Comparison of ENCODE assay signal across 8 cellular contexts in the genomic region with DNA sequence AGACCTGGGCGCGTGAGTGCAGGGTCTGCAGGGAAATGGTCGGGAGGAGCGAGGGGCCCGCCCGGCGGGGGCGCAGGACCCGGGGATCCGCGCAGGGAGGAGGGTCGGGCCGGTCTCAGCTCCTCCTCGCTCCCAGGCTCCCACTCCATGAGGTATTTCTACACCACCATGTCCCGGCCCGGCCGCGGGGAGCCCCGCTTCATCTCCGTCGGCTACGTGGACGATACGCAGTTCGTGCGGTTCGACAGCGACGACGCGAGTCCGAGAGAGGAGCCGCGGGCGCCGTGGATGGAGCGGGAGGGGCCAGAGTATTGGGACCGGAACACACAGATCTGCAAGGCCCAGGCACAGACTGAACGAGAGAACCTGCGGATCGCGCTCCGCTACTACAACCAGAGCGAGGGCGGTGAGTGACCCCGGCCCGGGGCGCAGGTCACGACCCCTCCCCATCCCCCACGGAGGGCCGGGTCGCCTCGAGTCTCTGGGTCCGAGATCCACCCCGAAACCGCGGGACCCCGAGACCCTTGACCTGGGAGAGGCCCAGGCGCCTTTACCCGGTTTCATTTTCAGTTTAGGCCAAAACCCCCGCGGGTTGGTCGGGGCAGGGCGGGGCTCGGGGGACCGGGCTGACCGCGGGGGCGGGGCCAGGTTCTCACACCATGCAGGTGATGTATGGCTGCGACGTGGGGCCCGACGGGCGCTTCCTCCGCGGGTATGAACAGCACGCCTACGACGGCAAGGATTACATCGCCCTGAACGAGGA. TPM values are rescaled to one million over a fixed set of nuclear protein-coding genes. Genes with fewer than 3 reads are reported as not detected.
DNase-seq lines count a peak whose midpoint lies in the region; FAIRE-seq and TF ChIP-seq lines count a peak whose summit lies in the region.

No MANE protein-coding gene starts in this region.

- no peak overlapping the region for H3K27ac ChIP-seq in HEK293 (ENCODE audit: extremely low read depth, low read depth, low read length)

- POLR2A ChIA-PET in HEK293 (lab: Yijun Ruan, JAX), result no interaction called here

- H3K27ac Mint-ChIP-seq in activated T-helper 1 cell treated with anti-CD3 and anti-CD28 coated beads, Interleukin-12 subunit alpha, Interleukin-12 subunit beta, Interleukin-2, Interleukin-4 antibody, amounts not matched to agents 30 ng/mL and 10 ng/mL and 1 ng/mL, durations not matched to agents 14 hours and 24 hours and 36 hours, result peak overlapping the region; percentile 93
- H3K27ac Mint-ChIP-seq in nephron, result no peak overlapping the region
- H3K27ac Mint-ChIP-seq in stimulated activated naive CD8-positive, alpha-beta T cell treated with anti-CD3 and anti-CD28 coated beads, Interleukin-15, Interleukin-2, amounts not matched to agents 100 ng/mL and 50 ng/mL, for 24 hours, result peak overlapping the region; percentile 74

- H3K4me1 Mint-ChIP-seq in activated T-helper 1 cell treated with anti-CD3 and anti-CD28 coated beads, Interleukin-12 subunit alpha, Interleukin-12 subunit beta, Interleukin-2, Interleukin-4 antibody, amounts not matched to agents 30 ng/mL and 10 ng/mL and 1 ng/mL, durations not matched to agents 14 hours and 24 hours and 36 hours (ENCODE audit: low read depth), result peaks cover 17% of the 10 kb centered on the region
- H3K4me1 Mint-ChIP-seq in nephron, result peaks cover 7% of the 10 kb centered on the region
- peaks cover 20% of the 10 kb centered on the region for H3K4me1 Mint-ChIP-seq in stimulated activated naive CD8-positive, alpha-beta T cell treated with anti-CD3 and anti-CD28 coated beads, Interleukin-15, Interleukin-2, amounts not matched to agents 100 ng/mL and 50 ng/mL, for 24 hours (ENCODE audit: low read depth)

- H3K36me3 ChIP-seq in HEK293 (ENCODE audit: control insufficient read depth in 2 of 2, insufficient read depth in 1 of 2, low read length in 2 of 2), result no peaks in the 10 kb centered on the region

- FAIRE-seq in D721Med (lab: Jason Lieb, UNC), result no peak

- TF ChIP-seq CTCF in GM13976 (IDR thresholded peaks at IDR 0.05; ENCODE audit: borderline replicate concordance, control extremely low read depth, extremely low read depth, insufficient read depth, missing control alignments), result no peak
- TF ChIP-seq CTCF in HEK293 (tag by site-specific recombination; IDR thresholded peaks at IDR 0.05), result no peak
- TF ChIP-seq CTCF in nephron (IDR thresholded peaks at IDR 0.05; ENCODE audit: unreplicated experiment in 3 of 3), result no peak
- TF ChIP-seq CTCF in D721Med (IDR thresholded peaks at IDR 0.05; ENCODE audit: insufficient read depth, missing control alignments), result no peak

- no peaks in the 10 kb centered on the region for H3K4me1 ChIP-seq in HEK293 (ENCODE audit: control insufficient read depth, insufficient read depth, low read length)

- peaks cover 10% of the 10 kb centered on the region for H3K27me3 Mint-ChIP-seq in activated T-helper 1 cell treated with anti-CD3 and anti-CD28 coated beads, Interleukin-12 subunit alpha, Interleukin-12 subunit beta, Interleukin-2, Interleukin-4 antibody, amounts not matched to agents 30 ng/mL and 10 ng/mL and 1 ng/mL, durations not matched to agents 14 hours and 24 hours and 36 hours (ENCODE audit: insufficient read depth)
- peaks cover 85% of the 10 kb centered on the region for H3K27me3 Mint-ChIP-seq in nephron (ENCODE audit: low read depth)
- no peaks in the 10 kb centered on the region for H3K27me3 Mint-ChIP-seq in stimulated activated naive CD8-positive, alpha-beta T cell treated with anti-CD3 and anti-CD28 coated beads, Interleukin-15, Interleukin-2, amounts not matched to agents 100 ng/mL and 50 ng/mL, for 24 hours

- H3K4me3 Mint-ChIP-seq in activated T-helper 1 cell treated with anti-CD3 and anti-CD28 coated beads, Interleukin-12 subunit alpha, Interleukin-12 subunit beta, Interleukin-2, Interleukin-4 antibody, amounts not matched to agents 30 ng/mL and 10 ng/mL and 1 ng/mL, durations not matched to agents 14 hours and 24 hours and 36 hours, result peak overlapping the region; percentile 87
- peak overlapping the region; percentile 77 to 81 (median 79) for H3K4me3 Mint-ChIP-seq in nephron
- peak overlapping the region; percentile 86 for H3K4me3 Mint-ChIP-seq in stimulated activated naive CD8-positive, alpha-beta T cell treated with anti-CD3 and anti-CD28 coated beads, Interleukin-15, Interleukin-2, amounts not matched to agents 100 ng/mL and 50 ng/mL, for 24 hours

- peaks cover 20% of the 10 kb centered on the region for H3K36me3 Mint-ChIP-seq in activated T-helper 1 cell treated with anti-CD3 and anti-CD28 coated beads, Interleukin-12 subunit alpha, Interleukin-12 subunit beta, Interleukin-2, Interleukin-4 antibody, amounts not matched to agents 30 ng/mL and 10 ng/mL and 1 ng/mL, durations not matched to agents 14 hours and 24 hours and 36 hours (ENCODE audit: low read depth)
- no peaks in the 10 kb centered on the region for H3K36me3 Mint-ChIP-seq in nephron (ENCODE audit: low read depth)
- peaks cover 11% of the 10 kb centered on the region for H3K36me3 Mint-ChIP-seq in stimulated activated naive CD8-positive, alpha-beta T cell treated with anti-CD3 and anti-CD28 coated beads, Interleukin-15, Interleukin-2, amounts not matched to agents 100 ng/mL and 50 ng/mL, for 24 hours (ENCODE audit: low read depth)

- intact Hi-C loops in activated T-helper 1 cell treated with anti-CD3 and anti-CD28 coated beads, Interleukin-12 subunit alpha, Interleukin-12 subunit beta, Interleukin-2, Interleukin-4 antibody, amounts not matched to agents 30 ng/mL and 10 ng/mL and 1 ng/mL, durations not matched to agents 14 hours and 24 hours and 36 hours (cut with micrococcal nuclease), result loop anchor here (1.0 to 5.0 kb wide), 6 partner anchors 37 to 1469 kb away; a partner anchor contains a TSS

- DNase-seq in GM13976 (ENCODE audit: low spot score) (peak; percentile 87), NCI-H748 treated with DMSO at 0.1 percent for 48 hours (lab: John Stamatoyannopoulos, UW) (peak; percentile 40), fibroblast of peridontal ligament (ENCODE audit: extremely low read depth) (peak; percentile 56), D721Med (ENCODE audit: insufficient read length, low spot score) (no peak)
- DNase-seq in activated T-helper 1 cell treated with anti-CD3 and anti-CD28 coated beads, Interleukin-12 subunit alpha, Interleukin-12 subunit beta, Interleukin-2, Interleukin-4 antibody, amounts not matched to agents 30 ng/mL and 10 ng/mL and 1 ng/mL, durations not matched to agents 14 hours and 24 hours and 36 hours (ENCODE audit: low spot score), result peak; percentile 83

- peaks cover 12% of the 10 kb centered on the region for H3K9me3 Mint-ChIP-seq in activated T-helper 1 cell treated with anti-CD3 and anti-CD28 coated beads, Interleukin-12 subunit alpha, Interleukin-12 subunit beta, Interleukin-2, Interleukin-4 antibody, amounts not matched to agents 30 ng/mL and 10 ng/mL and 1 ng/mL, durations not matched to agents 14 hours and 24 hours and 36 hours
- H3K9me3 Mint-ChIP-seq in nephron, result peaks cover 3% of the 10 kb centered on the region
- no peaks in the 10 kb centered on the region for H3K9me3 Mint-ChIP-seq in stimulated activated naive CD8-positive, alpha-beta T cell treated with anti-CD3 and anti-CD28 coated beads, Interleukin-15, Interleukin-2, amounts not matched to agents 100 ng/mL and 50 ng/mL, for 24 hours

- H3K4me3 ChIP-seq in HEK293 (ENCODE audit: low read depth, low read length), result peak overlapping the region; percentile 40

- CTCF ChIA-PET in HEK293 (lab: Yijun Ruan, JAX), result no interaction called here

- no peaks in the 10 kb centered on the region for H3K9me3 ChIP-seq in HEK293 (ENCODE audit: control insufficient read depth, insufficient read depth, low read depth, low read length)

- in situ Hi-C loops in GM13976 (cut with MboI; ENCODE audit: low sequenced_read_pairs, unreplicated experiment), result loop anchor here (5.0 kb wide), 1 partner anchor 54 kb away; a partner anchor contains a TSS

TF ChIP-seq in HEK293, 187 proteins besides CTCF, POLR2A, EP300 and RAD21 (continues in another document):
- TF ChIP-seq OVOL3 (tag by site-specific recombination; IDR thresholded peaks at IDR 0.05) (no peak), TCF7L2 (IDR thresholded peaks at IDR 0.05; ENCODE audit: borderline replicate concordance, low read depth, low read length) (no peak), ZBTB20 (tag by site-specific recombination; IDR thresholded peaks at IDR 0.05) (no peak)
- TF ChIP-seq, protein P1, sequence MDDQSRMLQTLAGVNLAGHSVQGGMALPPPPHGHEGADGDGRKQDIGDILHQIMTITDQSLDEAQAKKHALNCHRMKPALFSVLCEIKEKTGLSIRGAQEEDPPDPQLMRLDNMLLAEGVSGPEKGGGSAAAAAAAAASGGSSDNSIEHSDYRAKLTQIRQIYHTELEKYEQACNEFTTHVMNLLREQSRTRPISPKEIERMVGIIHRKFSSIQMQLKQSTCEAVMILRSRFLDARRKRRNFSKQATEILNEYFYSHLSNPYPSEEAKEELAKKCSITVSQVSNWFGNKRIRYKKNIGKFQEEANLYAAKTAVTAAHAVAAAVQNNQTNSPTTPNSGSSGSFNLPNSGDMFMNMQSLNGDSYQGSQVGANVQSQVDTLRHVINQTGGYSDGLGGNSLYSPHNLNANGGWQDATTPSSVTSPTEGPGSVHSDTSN (CRISPR knock-in tag; IDR thresholded peaks at IDR 0.05), result no peak
- TF ChIP-seq, protein P2, sequence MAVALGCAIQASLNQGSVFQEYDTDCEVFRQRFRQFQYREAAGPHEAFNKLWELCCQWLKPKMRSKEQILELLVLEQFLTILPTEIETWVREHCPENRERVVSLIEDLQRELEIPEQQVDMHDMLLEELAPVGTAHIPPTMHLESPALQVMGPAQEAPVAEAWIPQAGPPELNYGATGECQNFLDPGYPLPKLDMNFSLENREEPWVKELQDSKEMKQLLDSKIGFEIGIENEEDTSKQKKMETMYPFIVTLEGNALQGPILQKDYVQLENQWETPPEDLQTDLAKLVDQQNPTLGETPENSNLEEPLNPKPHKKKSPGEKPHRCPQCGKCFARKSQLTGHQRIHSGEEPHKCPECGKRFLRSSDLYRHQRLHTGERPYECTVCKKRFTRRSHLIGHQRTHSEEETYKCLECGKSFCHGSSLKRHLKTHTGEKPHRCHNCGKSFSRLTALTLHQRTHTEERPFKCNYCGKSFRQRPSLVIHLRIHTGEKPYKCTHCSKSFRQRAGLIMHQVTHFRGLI (tag by site-specific recombination; IDR thresholded peaks at IDR 0.05), result no peak

RNA-seq across cellular contexts. Expression of a gene that starts 54.3 kb away (rescaled TPM):
- 1,482 and 1,503 TPM in 2 replicates for total RNA-seq in activated T-helper 1 cell treated with anti-CD3 and anti-CD28 coated beads, Interleukin-12 subunit alpha, Interleukin-12 subunit beta, Interleukin-2, Interleukin-4 antibody, amounts not matched to agents 30 ng/mL and 10 ng/mL and 1 ng/mL, durations not matched to agents 14 hours and 24 hours and 36 hours

Comparison
In these comparisons a context has a peak if more than half of its experiments do, and no peak if none do; other contexts are left out.
1. H3K27ac Mint-ChIP-seq: peak in activated T-helper 1 cell treated with anti-CD3 and anti-CD28 coated beads, Interleukin-12 subunit alpha, Interleukin-12 subunit beta, Interleukin-2, Interleukin-4 antibody, amounts not matched to agents 30 ng/mL and 10 ng/mL and 1 ng/mL, durations not matched to agents 14 hours and 24 hours and 36 hours (single experiment) and stimulated activated naive CD8-positive, alpha-beta T cell treated with anti-CD3 and anti-CD28 coated beads, Interleukin-15, Interleukin-2, amounts not matched to agents 100 ng/mL and 50 ng/mL, for 24 hours (single experiment); none in nephron (0 of 3).
2. Peak in every context shown above with its lines, with median percentiles within 50 percentile points of each other: H3K4me3 Mint-ChIP-seq.